8 cellular contexts compared by ENCODE assay signal in genomic region chr19:40529093-40529954, GRCh38.
DNase-seq lines count a peak whose midpoint lies in the region; ATAC-seq, FAIRE-seq and TF ChIP-seq lines count a peak whose summit lies in the region.

No MANE protein-coding gene starts in this region.

- no peak for FAIRE-seq in D721Med (lab: Jason Lieb, UNC)

- peak; percentile 69 for TF ChIP-seq CTCF in D721Med (IDR thresholded peaks at IDR 0.05; ENCODE audit: insufficient read depth, missing control alignments)

- DNase-seq in D721Med (ENCODE audit: insufficient read length, low spot score) (peak; percentile 97), NCI-H345 (lab: John Stamatoyannopoulos, UW) (peak; percentile 99), cerebellar cortex (ENCODE audit: low spot score) (peak; percentile 90), kidney glomerular epithelial cell (lab: John Stamatoyannopoulos, UW) (peak; percentile 75)
- peak; percentile 89 for DNase-seq in activated CD4-positive, alpha-beta T cell treated with anti-CD3 and anti-CD28 coated beads for 1 hour
- DNase-seq in stimulated activated CD4-positive, alpha-beta T cell treated with anti-CD3 and anti-CD28 coated beads, Interleukin-12 subunit alpha, Interleukin-12 subunit beta, amount 100 ng/mL, for 48 hours (ENCODE audit: low read depth in 2 of 3, low spot score in 1 of 3), result peak; percentile 82 to 88 (median 83)

- peak; percentile 57 for ATAC-seq in HG02588 (IDR thresholded peaks at IDR 0.05; ENCODE audit: unreplicated experiment)
- no peak for ATAC-seq in GM18858 (IDR thresholded peaks at IDR 0.05; ENCODE audit: unreplicated experiment)
